21 cellular contexts compared by ENCODE assay signal in genomic region chr6:781350-781961, GRCh38.
DNase-seq lines count a peak whose midpoint lies in the region; ATAC-seq and TF ChIP-seq lines count a peak whose summit lies in the region.
"Had no signal": no experiment of that assay in that cellular context is flagged by ENCODE, and none has a peak within 500 bp of the region (broad histone marks: within the 10 kb centered on the region; RNA-seq: fewer than 3 reads in every experiment).

No MANE protein-coding gene starts in this region.

- no peaks in the 10 kb centered on the region for H3K36me3 ChIP-seq in ovary
- H3K36me3 ChIP-seq: BE2C had no signal

- no peaks in the 10 kb centered on the region for H3K27me3 ChIP-seq in ovary

- H3K4me3 ChIP-seq in epithelial cell of esophagus (ENCODE audit: low read length) (no peak overlapping the region), ovary (no peak overlapping the region)
- H3K4me3 ChIP-seq: SK-N-MC had no signal

- no peak for TF ChIP-seq CTCF in epithelial cell of esophagus (IDR thresholded peaks at IDR 0.05; ENCODE audit: insufficient read depth, low read depth, low read length, missing control alignments)
- no peak for TF ChIP-seq CTCF in omental fat pad (IDR thresholded peaks at IDR 0.05)
- no peak for TF ChIP-seq CTCF in ovary (IDR thresholded peaks at IDR 0.05)

- 69 to 76% (median 71%) methylated on average over 13 of the region's 13 CpGs for WGBS in ovary, 3 donors

- DNase-seq in DMS 273 (lab: John Stamatoyannopoulos, UW; ENCODE audit: unreplicated experiment), result peak; percentile 43
- DNase-seq in DMS 273 treated with DMSO at 0.1 percent for 48 hours (lab: John Stamatoyannopoulos, UW), result no peak
- peak; percentile 89 for DNase-seq in OCI-M1 (lab: John Stamatoyannopoulos, UW)
- DNase-seq in epithelial cell of esophagus (ENCODE audit: low read depth), result peak; percentile 5
- no peak for DNase-seq in omental fat pad (ENCODE audit: low spot score)
- no peak for DNase-seq in cerebellar cortex (ENCODE audit: low spot score)
- DNase-seq in AG08395 (ENCODE audit: low spot score), result no peak
- no peak for DNase-seq in ovary
- DNase-seq: BE2C; Caco-2; CD4-positive, CD25-positive, alpha-beta regulatory T cell; DND-41; HCEC 1CT; NCI-H1105; NCI-H2081 treated with DMSO at 0.1 percent for 48 hours; NCI-H446 treated with DMSO at 0.1 percent for 48 hours; NCI-H69; NK-92 treated with Interleukin-12 subunit alpha and Interleukin-12 subunit beta, amount 100 ng/mL, for 24 hours; SHP77 had no signal

- no peak for TF ChIP-seq POLR2A in ovary (IDR thresholded peaks at IDR 0.05)

- peak; percentile 28 for ATAC-seq in omental fat pad (ENCODE audit: low FRiP score)

- intact Hi-C loops in ovary (cut with DNase I), result no loop called here

- H3K9me3 ChIP-seq in ovary, result no peaks in the 10 kb centered on the region
- H3K9me3 ChIP-seq: BE2C, Caco-2 had no signal

- H3K27ac ChIP-seq in ovary, result no peak overlapping the region
- H3K27ac ChIP-seq: 22Rv1, SK-N-MC had no signal

- H3K4me1 ChIP-seq in ovary (ENCODE audit: insufficient read depth), result no peaks in the 10 kb centered on the region
- H3K4me1 ChIP-seq: BE2C had no signal

- TF ChIP-seq EP300 in ovary (IDR thresholded peaks at IDR 0.05), result no peak

Comparison
In these comparisons a context has a peak if more than half of its experiments do, and no peak if none do; other contexts are left out.
1. DNase-seq: peak in DMS 273 (single experiment), OCI-M1 (single experiment) and epithelial cell of esophagus (single experiment); none in DMS 273 treated with DMSO at 0.1 percent for 48 hours (single experiment), omental fat pad (single experiment), cerebellar cortex (single experiment), AG08395 (single experiment) and ovary (0 of 5).